28 cellular contexts compared by ENCODE assay signal in genomic region chr5:126482591-126482990, GRCh38. TPM values are rescaled to one million over a fixed set of nuclear protein-coding genes. Genes with fewer than 3 reads are reported as not detected.
DNase-seq lines count a peak whose midpoint lies in the region; ATAC-seq, FAIRE-seq and TF ChIP-seq lines count a peak whose summit lies in the region.
"Had no signal": no experiment of that assay in that cellular context is flagged by ENCODE, and none has a peak within 500 bp of the region (broad histone marks: within the 10 kb centered on the region; RNA-seq: fewer than 3 reads in every experiment).

No MANE protein-coding gene starts in this region.

- H3K27ac ChIP-seq in astrocyte (ENCODE audit: low read depth, low read length) = no peak overlapping the region
- peak overlapping the region; percentile 42 for H3K27ac ChIP-seq in layer of hippocampus (ENCODE audit: low read depth, low read length)
- peak overlapping the region; percentile 66 for H3K27ac ChIP-seq in temporal lobe (ENCODE audit: low read depth, low read length)
- H3K27ac ChIP-seq: SK-N-MC, VCaP had no signal

- H3K9ac ChIP-seq in astrocyte (ENCODE audit: low read length) = no peak overlapping the region

- no peak for ATAC-seq in HG03354 (IDR thresholded peaks at IDR 0.05; ENCODE audit: poor library complexity, severe bottlenecking, unreplicated experiment)
- ATAC-seq: activated naive CD8-positive, alpha-beta T cell treated with anti-CD3 and anti-CD28 coated beads, Interleukin-2, amount 50 U/mL, for 24 hours; heart right ventricle; stimulated activated naive B cell treated with anti-CD40 and anti-IgM and Interleukin-4, amounts not matched to agents 10 μg/mL and 1 μg/mL and 100 μg/mL, for 72 hours had no signal

- no peaks in the 10 kb centered on the region for H3K4me1 Mint-ChIP-seq in astrocyte (ENCODE audit: low read depth, unreplicated experiment)
- no peaks in the 10 kb centered on the region for H3K4me1 Mint-ChIP-seq in activated CD4-positive, alpha-beta T cell treated with anti-CD3 and anti-CD28 coated beads, Interleukin-2, amount 10 ng/mL, durations not matched to agents 7 days and 5 days
- H3K4me1 Mint-ChIP-seq: activated naive CD8-positive, alpha-beta T cell treated with anti-CD3 and anti-CD28 coated beads, Interleukin-2, amount 50 U/mL, for 24 hours; stimulated activated naive B cell treated with anti-CD40 and anti-IgM and Interleukin-4, amounts not matched to agents 10 μg/mL and 1 μg/mL and 100 μg/mL, for 72 hours had no signal

- H3K4me2 ChIP-seq in astrocyte (ENCODE audit: low read length) = no peak overlapping the region

- H3K27ac Mint-ChIP-seq in astrocyte (ENCODE audit: unreplicated experiment) = no peak overlapping the region
- H3K27ac Mint-ChIP-seq in activated CD4-positive, alpha-beta T cell treated with anti-CD3 and anti-CD28 coated beads, Interleukin-2, amount 10 ng/mL, durations not matched to agents 7 days and 5 days = no peak overlapping the region
- H3K27ac Mint-ChIP-seq: activated naive CD8-positive, alpha-beta T cell treated with anti-CD3 and anti-CD28 coated beads, Interleukin-2, amount 50 U/mL, for 24 hours; stimulated activated naive B cell treated with anti-CD40 and anti-IgM and Interleukin-4, amounts not matched to agents 10 μg/mL and 1 μg/mL and 100 μg/mL, for 72 hours had no signal

- DNase-seq in NCI-H1105 treated with DMSO at 0.1 percent for 48 hours (lab: John Stamatoyannopoulos, UW) (peak; percentile 30), NCI-H1105 (lab: John Stamatoyannopoulos, UW) (no peak), astrocyte (ENCODE audit: low read depth) (no peak), AG08396 (ENCODE audit: low spot score) (no peak)
- DNase-seq in activated CD4-positive, alpha-beta T cell treated with anti-CD3 and anti-CD28 coated beads, Interleukin-2, amount 10 ng/mL, durations not matched to agents 7 days and 5 days = no peak
- DNase-seq: 8988T; activated CD4-positive, alpha-beta T cell treated with anti-CD3 and anti-CD28 coated beads, Interleukin-2, amount 50 U/mL, for 4 hours; activated CD8-positive, alpha-beta memory T cell treated with anti-CD3 and anti-CD28 coated beads, Interleukin-2, amount 50 U/mL, for 4 hours; activated effector memory CD4-positive, alpha-beta T cell treated with Interleukin-2 at 50 U/mL for 16 hours; activated naive CD8-positive, alpha-beta T cell treated with anti-CD3 and anti-CD28 coated beads, Interleukin-2, amount 50 U/mL, for 24 hours; dermis blood vessel endothelial cell; heart right ventricle; KG1; MV-4-11; NCI-H1694 treated with DMSO at 0.1 percent for 48 hours; NCI-H446; stimulated activated CD4-positive, alpha-beta T cell treated with anti-CD3 and anti-CD28 coated beads, Interleukin-2, amount 100 ng/mL, for 24 hours; stimulated activated naive B cell treated with anti-CD40 and anti-IgM and Interleukin-4, amounts not matched to agents 10 μg/mL and 1 μg/mL and 100 μg/mL, for 72 hours had no signal

- CTCF ChIA-PET in activated CD4-positive, alpha-beta T cell treated with anti-CD3 and anti-CD28 coated beads, Interleukin-2, amount 10 ng/mL, durations not matched to agents 7 days and 5 days (lab: Charles Lee) = interaction anchor here (1.3 to 1.6 kb wide), 2 partner anchors 9 to 18 kb away, joined by 4 to 5 read pairs; no protein-coding TSS in a partner anchor

- H3K27me3 ChIP-seq in astrocyte (ENCODE audit: insufficient read depth, low read length) (no peaks in the 10 kb centered on the region), layer of hippocampus (ENCODE audit: control insufficient read depth, insufficient read depth, low read length) (no peaks in the 10 kb centered on the region)
- H3K27me3 ChIP-seq: heart right ventricle had no signal

- H3K4me3 Mint-ChIP-seq in astrocyte (ENCODE audit: unreplicated experiment) = no peak overlapping the region
- no peak overlapping the region for H3K4me3 Mint-ChIP-seq in activated CD4-positive, alpha-beta T cell treated with anti-CD3 and anti-CD28 coated beads, Interleukin-2, amount 10 ng/mL, durations not matched to agents 7 days and 5 days
- H3K4me3 Mint-ChIP-seq: activated naive CD8-positive, alpha-beta T cell treated with anti-CD3 and anti-CD28 coated beads, Interleukin-2, amount 50 U/mL, for 24 hours; neural crest cell; stimulated activated naive B cell treated with anti-CD40 and anti-IgM and Interleukin-4, amounts not matched to agents 10 μg/mL and 1 μg/mL and 100 μg/mL, for 72 hours had no signal

- no peaks in the 10 kb centered on the region for H3K79me2 ChIP-seq in astrocyte (ENCODE audit: insufficient read depth, low read length)

- TF ChIP-seq CTCF in astrocyte (IDR thresholded peaks at IDR 0.05; ENCODE audit: insufficient read depth, low read depth, low read length) = no peak

- H2AFZ ChIP-seq in astrocyte (ENCODE audit: low read depth, low read length) = no peak overlapping the region

- no peaks in the 10 kb centered on the region for H4K20me1 ChIP-seq in astrocyte (ENCODE audit: insufficient read depth, low read length)

- peaks cover 32% of the 10 kb centered on the region for H3K36me3 ChIP-seq in astrocyte (ENCODE audit: insufficient read depth, low read length)

- H3K4me1 ChIP-seq in astrocyte (ENCODE audit: insufficient read depth, low read length) = peaks cover 1% of the 10 kb centered on the region

- POLR2A ChIA-PET in activated CD4-positive, alpha-beta T cell treated with anti-CD3 and anti-CD28 coated beads, Interleukin-2, amount 10 ng/mL, durations not matched to agents 7 days and 5 days (lab: Charles Lee) = no interaction called here

- peaks cover 42% of the 10 kb centered on the region for H3K36me3 Mint-ChIP-seq in astrocyte (ENCODE audit: low read depth, unreplicated experiment)
- peaks cover 4% of the 10 kb centered on the region for H3K36me3 Mint-ChIP-seq in activated CD4-positive, alpha-beta T cell treated with anti-CD3 and anti-CD28 coated beads, Interleukin-2, amount 10 ng/mL, durations not matched to agents 7 days and 5 days (ENCODE audit: low read depth)

- no peak overlapping the region for H3K4me3 ChIP-seq in astrocyte (ENCODE audit: insufficient read depth, low read depth, low read length)
- H3K4me3 ChIP-seq: heart right ventricle, SK-N-MC, skin epidermis had no signal

- no peaks in the 10 kb centered on the region for H3K9me3 ChIP-seq in astrocyte (ENCODE audit: insufficient read depth, low read depth, low read length)
- H3K9me3 ChIP-seq: heart right ventricle had no signal

- peak; percentile 45 for FAIRE-seq in astrocyte (lab: Jason Lieb, UNC)
- FAIRE-seq: bronchial epithelial cell, GM19239, HTR-8/SVneo had no signal

- H3K27me3 Mint-ChIP-seq in astrocyte (ENCODE audit: low read depth, unreplicated experiment) = no peaks in the 10 kb centered on the region
- H3K27me3 Mint-ChIP-seq in activated CD4-positive, alpha-beta T cell treated with anti-CD3 and anti-CD28 coated beads, Interleukin-2, amount 10 ng/mL, durations not matched to agents 7 days and 5 days = no peaks in the 10 kb centered on the region
- H3K27me3 Mint-ChIP-seq: activated naive CD8-positive, alpha-beta T cell treated with anti-CD3 and anti-CD28 coated beads, Interleukin-2, amount 50 U/mL, for 24 hours; stimulated activated naive B cell treated with anti-CD40 and anti-IgM and Interleukin-4, amounts not matched to agents 10 μg/mL and 1 μg/mL and 100 μg/mL, for 72 hours had no signal

- no peaks in the 10 kb centered on the region for H3K9me3 Mint-ChIP-seq in astrocyte (ENCODE audit: unreplicated experiment)
- H3K9me3 Mint-ChIP-seq in activated CD4-positive, alpha-beta T cell treated with anti-CD3 and anti-CD28 coated beads, Interleukin-2, amount 10 ng/mL, durations not matched to agents 7 days and 5 days = no peaks in the 10 kb centered on the region
- H3K9me3 Mint-ChIP-seq: activated naive CD8-positive, alpha-beta T cell treated with anti-CD3 and anti-CD28 coated beads, Interleukin-2, amount 50 U/mL, for 24 hours; neural crest cell; stimulated activated naive B cell treated with anti-CD40 and anti-IgM and Interleukin-4, amounts not matched to agents 10 μg/mL and 1 μg/mL and 100 μg/mL, for 72 hours had no signal

RNA-seq across cellular contexts. Expression of gene GRAMD2B, which starts 59.4 kb away (rescaled TPM):
- total RNA-seq in astrocyte (29.1 and 34.4 TPM in 2 replicates), temporal lobe (8.6 TPM)
- 1 to 10 TPM; 3.3 to 4.4 TPM for total RNA-seq in activated CD4-positive, alpha-beta T cell treated with anti-CD3 and anti-CD28 coated beads, Interleukin-2, amount 10 ng/mL, durations not matched to agents 7 days and 5 days
